34 cellular contexts compared by ENCODE assay signal in the genomic region with DNA sequence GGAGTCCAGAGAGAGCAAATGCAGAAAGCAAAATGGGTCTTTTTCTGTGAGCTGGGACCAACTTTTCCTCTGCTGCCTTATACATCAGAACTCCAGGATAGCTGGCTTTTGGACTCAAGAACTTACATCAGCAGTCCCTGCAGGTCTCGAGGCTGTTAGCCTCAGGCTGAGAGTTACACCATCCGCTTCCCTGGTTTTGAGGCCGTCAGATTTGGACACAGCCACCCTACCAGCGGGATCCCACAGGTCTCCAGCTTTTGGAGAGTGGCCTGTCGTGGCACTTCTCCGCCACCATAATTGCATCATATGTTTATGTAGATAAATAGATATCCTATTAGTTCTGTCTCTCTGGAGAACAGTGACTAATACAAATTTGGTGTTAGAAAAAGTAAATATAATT.
"Had no signal": no experiment of that assay in that cellular context is flagged by ENCODE, and none has a peak within 500 bp of the region (broad histone marks: within the 10 kb centered on the region; RNA-seq: fewer than 3 reads in every experiment).

No MANE protein-coding gene starts in this region.

- FAIRE-seq: astrocyte had no signal

- H3K27ac ChIP-seq: adrenal gland, body of pancreas, brain microvascular endothelial cell, breast epithelium, WERI-Rb-1 had no signal

- H3K9me3 ChIP-seq: adrenal gland, body of pancreas, breast epithelium had no signal

- H3K4me3 ChIP-seq: adrenal gland, body of pancreas, breast epithelium had no signal

- H3K4me1 ChIP-seq: adrenal gland, breast epithelium had no signal

- ATAC-seq: activated CD4-positive, alpha-beta T cell treated with anti-CD3 and anti-CD28 coated beads for 36 hours; activated CD4-positive, CD25-positive, alpha-beta regulatory T cell treated with anti-CD3 and anti-CD28 coated beads, Interleukin-2, amount 50 U/mL, for 24 hours; activated CD8-positive, alpha-beta T cell treated with anti-CD3 and anti-CD28 coated beads for 36 hours; activated naive CD4-positive, alpha-beta T cell treated with anti-CD3 and anti-CD28 coated beads, Interleukin-2, amount 50 U/mL, for 72 hours; activated T-cell treated with anti-CD3 and anti-CD28 coated beads, Interleukin-2, amount 50 U/mL, for 4 hours; activated T-cell treated with anti-CD3 and anti-CD28 coated beads, Interleukin-2, amount 50 U/mL, for 72 hours; activated T-helper 17 cell treated with anti-CD3 and anti-CD28 coated beads, Interleukin-2, amount 50 U/mL, for 72 hours; body of pancreas; WTC11 had no signal

- H3K27me3 ChIP-seq: adrenal gland, body of pancreas, brain microvascular endothelial cell, breast epithelium had no signal

- H3K36me3 ChIP-seq: adrenal gland, brain microvascular endothelial cell, breast epithelium, WERI-Rb-1 had no signal

- DNase-seq: activated CD4-positive, alpha-beta T cell treated with anti-CD3 and anti-CD28 coated beads for 1 hour; activated CD4-positive, alpha-beta T cell treated with anti-CD3 and anti-CD28 coated beads for 36 hours; activated CD4-positive, alpha-beta T cell treated with anti-CD3 and anti-CD28 coated beads for 48 hours; activated CD4-positive, alpha-beta T cell treated with anti-CD3 and anti-CD28 coated beads, Interleukin-2, amount 10 ng/mL, durations not matched to agents 7 days and 5 days; activated CD4-positive, alpha-beta T cell treated with anti-CD3 and anti-CD28 coated beads, Interleukin-2, amount 50 U/mL, for 48 hours; activated CD4-positive, CD25-positive, alpha-beta regulatory T cell; activated CD8-positive, alpha-beta memory T cell treated with anti-CD3 and anti-CD28 coated beads, Interleukin-2, amount 50 U/mL, for 4 hours; activated CD8-positive, alpha-beta T cell treated with anti-CD3 and anti-CD28 coated beads for 36 hours; activated effector memory CD4-positive, alpha-beta T cell treated with anti-CD3 and anti-CD28 coated beads, Interleukin-2, amount 50 U/mL, for 16 hours; activated gamma-delta T cell treated with Interleukin-2 at 50 U/mL for 16 hours; activated naive CD4-positive, alpha-beta T cell; activated naive CD4-positive, alpha-beta T cell treated with anti-CD3 and anti-CD28 coated beads for 36 hours; activated naive CD4-positive, alpha-beta T cell treated with anti-CD3 and anti-CD28 coated beads, Interleukin-2, amount 50 U/mL, for 16 hours; activated naive CD8-positive, alpha-beta T cell treated with anti-CD3 and anti-CD28 coated beads for 36 hours; activated T-cell treated with anti-CD3 and anti-CD28 coated beads for 4 hours; activated T-cell treated with anti-CD3 and anti-CD28 coated beads, Interleukin-2, amount 50 U/mL, for 1 hour; activated T-cell treated with anti-CD3 and anti-CD28 coated beads, Interleukin-2, amount 50 U/mL, for 4 hours; activated T-cell treated with anti-CD3 and anti-CD28 coated beads, Interleukin-2, amount 50 U/mL, for 72 hours; adrenal gland; amniotic stem cell; aorta; body of pancreas; brain microvascular endothelial cell; central memory CD4-positive, alpha-beta T cell; T-helper 1 cell; T-helper 2 cell; T-helper 9 cell; WERI-Rb-1 had no signal
